Comparison of ENCODE assay signal across 11 cellular contexts in genomic region chr2:160278101-160278888, GRCh38.
DNase-seq lines count a peak whose midpoint lies in the region; ATAC-seq and TF ChIP-seq lines count a peak whose summit lies in the region.
"Had no signal": no experiment of that assay in that cellular context is flagged by ENCODE, and none has a peak within 500 bp of the region (broad histone marks: within the 10 kb centered on the region; RNA-seq: fewer than 3 reads in every experiment).

No MANE protein-coding gene starts in this region.

- H3K27me3 ChIP-seq in gastrocnemius medialis (no peaks in the 10 kb centered on the region), colonic mucosa (no peaks in the 10 kb centered on the region)
- H3K27me3 ChIP-seq: pancreas, thyroid gland had no signal

- H3K4me1 ChIP-seq in gastrocnemius medialis (peaks cover 0 to 5% of the 10 kb centered on the region in 2 donors), colonic mucosa (no peaks in the 10 kb centered on the region)

- H3K4me3 ChIP-seq in gastrocnemius medialis, result no peak overlapping the region
- no peak overlapping the region for H3K4me3 ChIP-seq in colonic mucosa
- H3K4me3 ChIP-seq: pancreas, SK-N-MC, thyroid gland had no signal

- peaks cover 17% of the 10 kb centered on the region for H3K4me1 Mint-ChIP-seq in activated naive CD8-positive, alpha-beta T cell treated with anti-CD3 and anti-CD28 coated beads for 36 hours

- TF ChIP-seq CTCF in gastrocnemius medialis (IDR thresholded peaks at IDR 0.05 in 4 of 5, conservative IDR thresholded peaks at IDR 0.05 in 1 of 5) (no peak), colonic mucosa (IDR thresholded peaks at IDR 0.05) (no peak)

- H3K27me3 Mint-ChIP-seq in activated naive CD8-positive, alpha-beta T cell treated with anti-CD3 and anti-CD28 coated beads for 36 hours, result no peaks in the 10 kb centered on the region

- in situ Hi-C loops in gastrocnemius medialis (cut with MboI; ENCODE audit: low sequenced_read_pairs in 4 of 4), result no loop called here

- no peak for DNase-seq in activated CD4-positive, CD25-positive, alpha-beta regulatory T cell (lab: John Stamatoyannopoulos, UW)
- DNase-seq in activated naive CD8-positive, alpha-beta T cell treated with anti-CD3 and anti-CD28 coated beads for 36 hours, result no peak
- DNase-seq in gastrocnemius medialis, result no peak
- no peak for DNase-seq in NCI-H526 (lab: John Stamatoyannopoulos, UW)
- DNase-seq in colonic mucosa, result no peak
- no peak for DNase-seq in anterior cingulate cortex (lab: John Stamatoyannopoulos, UW)
- DNase-seq: pancreas, thyroid gland had no signal

- TF ChIP-seq POLR2A in gastrocnemius medialis (IDR thresholded peaks at IDR 0.05), result no peak

- H3K9me3 ChIP-seq in gastrocnemius medialis (no peaks in the 10 kb centered on the region), colonic mucosa (no peaks in the 10 kb centered on the region)
- H3K9me3 ChIP-seq: pancreas, thyroid gland had no signal

- H3K36me3 ChIP-seq in gastrocnemius medialis (peaks cover 0 to 59% of the 10 kb centered on the region in 2 donors), colonic mucosa (no peaks in the 10 kb centered on the region)
- H3K36me3 ChIP-seq: pancreas had no signal

- intact Hi-C loops in gastrocnemius medialis (cut with DNase I; ENCODE audit: low total_unique reads) (loop anchor here (10.0 kb wide), 1 partner anchor 163 kb away; no protein-coding TSS in a partner anchor), colonic mucosa (cut with DNase I) (no loop called here)

- H3K9ac ChIP-seq in colonic mucosa (ENCODE audit: low read depth in 2 of 2, low read length in 2 of 2), result no peak overlapping the region

- H3K27ac ChIP-seq in gastrocnemius medialis (peak overlapping the region in 3 of 4 donors; percentile 33 to 55 (median 36)), colonic mucosa (no peak overlapping the region)
- H3K27ac ChIP-seq: pancreas, SK-N-MC had no signal

- ATAC-seq in activated CD4-positive, CD25-positive, alpha-beta regulatory T cell treated with anti-CD3 and anti-CD28 coated beads, Interleukin-2, amount 50 U/mL, for 24 hours, result peak; percentile 69 to 79
- ATAC-seq in HG02678 (IDR thresholded peaks at IDR 0.05; ENCODE audit: unreplicated experiment), result peak; percentile 74
- ATAC-seq in gastrocnemius medialis, result peak; percentile 41 to 55

- H3K27ac Mint-ChIP-seq in activated naive CD8-positive, alpha-beta T cell treated with anti-CD3 and anti-CD28 coated beads for 36 hours, result peak overlapping the region; percentile 13

- no peak overlapping the region for H3K4me3 Mint-ChIP-seq in activated naive CD8-positive, alpha-beta T cell treated with anti-CD3 and anti-CD28 coated beads for 36 hours

- H3K9me3 Mint-ChIP-seq in activated naive CD8-positive, alpha-beta T cell treated with anti-CD3 and anti-CD28 coated beads for 36 hours, result no peaks in the 10 kb centered on the region

- H3K36me3 Mint-ChIP-seq in activated naive CD8-positive, alpha-beta T cell treated with anti-CD3 and anti-CD28 coated beads for 36 hours, result peaks cover 15% of the 10 kb centered on the region
